Comparison of ENCODE assay signal across 10 cellular contexts in genomic region chr7:66696774-66697191, GRCh38. TPM values are rescaled to one million over a fixed set of nuclear protein-coding genes. Genes with fewer than 3 reads are reported as not detected.
DNase-seq lines count a peak whose midpoint lies in the region; ATAC-seq and TF ChIP-seq lines count a peak whose summit lies in the region.
"Had no signal": no experiment of that assay in that cellular context is flagged by ENCODE, and none has a peak within 500 bp of the region (broad histone marks: within the 10 kb centered on the region; RNA-seq: fewer than 3 reads in every experiment).

No MANE protein-coding gene starts in this region.

- H3K9me3 ChIP-seq in SJCRH30 (replicated peaks) = no peaks in the 10 kb centered on the region

- no peaks in the 10 kb centered on the region for H3K4me1 ChIP-seq in SJCRH30
- peaks cover 3% of the 10 kb centered on the region for H3K4me1 ChIP-seq in foreskin keratinocyte

- H3K4me3 ChIP-seq in AG10803 (ENCODE audit: low read length) = no peak overlapping the region
- no peak overlapping the region for H3K4me3 ChIP-seq in H7 (ENCODE audit: insufficient read depth, low read depth, low read length)
- no peak overlapping the region for H3K4me3 ChIP-seq in SJCRH30
- H3K4me3 ChIP-seq: smooth muscle cell had no signal

- no peak for TF ChIP-seq CTCF in AG10803 (conservative IDR thresholded peaks at IDR 0.05; ENCODE audit: low read length)
- peak; percentile 49 for TF ChIP-seq CTCF in foreskin keratinocyte (conservative IDR thresholded peaks at IDR 0.05)
- TF ChIP-seq CTCF in GM10266 (IDR thresholded peaks at IDR 0.05; ENCODE audit: control insufficient read depth, insufficient read depth, low read depth, missing control alignments) = no peak

- H3K27ac ChIP-seq in SJCRH30 (no peak overlapping the region), foreskin keratinocyte (no peak overlapping the region)

- in situ Hi-C loops in G401 (cut with HindIII; ENCODE audit: low sequenced_read_pairs) = no loop called here

- no peaks in the 10 kb centered on the region; the same call in 1 of the 2 replicates for H3K36me3 ChIP-seq in H7 (replicated peaks; ENCODE audit: control insufficient read depth, insufficient read depth, low read length)
- no peaks in the 10 kb centered on the region for H3K36me3 ChIP-seq in SJCRH30

- H3K27me3 ChIP-seq in H7 (ENCODE audit: control insufficient read depth, insufficient read depth, low read length) (no peaks in the 10 kb centered on the region), SJCRH30 (no peaks in the 10 kb centered on the region), foreskin keratinocyte (no peaks in the 10 kb centered on the region)

- peak; percentile 61 for ATAC-seq in foreskin keratinocyte
- ATAC-seq: stimulated activated memory B cell treated with anti-CD40 and anti-IgM and Interleukin-4, amounts not matched to agents 10 μg/mL and 1 μg/mL and 100 μg/mL, for 72 hours had no signal

- DNase-seq in AG10803 (ENCODE audit: low read depth) (peak; percentile 41), H7 (peak; percentile 42), SJCRH30 (peak; percentile 76 to 78), foreskin keratinocyte (peak; percentile 51 to 78), G401 (ENCODE audit: low spot score) (no peak), GM10266 (ENCODE audit: extremely low spot score) (no peak), activated gamma-delta T cell (lab: John Stamatoyannopoulos, UW) (no peak)
- DNase-seq in stimulated activated CD4-positive, alpha-beta T cell treated with anti-CD3 and anti-CD28 coated beads, Interleukin-15, amount 100 ng/mL, for 24 hours = no peak

RNA-seq across cellular contexts. Expression of gene RABGEF1, which starts 43.8 kb away (rescaled TPM):
- total RNA-seq in H7 (2014; rRNA removed; shearing (Covaris generic)) = 16.6 and 21.7 TPM in 2 replicates
- total RNA-seq in SJCRH30 (2014; rRNA removed; shearing (Covaris generic)) = 24.7 and 26.7 TPM in 2 replicates
- 31.7 and 33.5 TPM in 2 replicates for total RNA-seq in foreskin keratinocyte
- 12.3 and 15.6 TPM in 2 replicates for polyA plus RNA-seq in foreskin keratinocyte
- 21.2 and 23.4 TPM in 2 replicates for total RNA-seq in G401 (2014; rRNA removed; shearing (Covaris generic))

Comparison
In these comparisons a context has a peak if more than half of its experiments do, and no peak if none do; other contexts are left out.
1. DNase-seq: peak in AG10803 (single experiment), H7 (single experiment), SJCRH30 (2 of 2) and foreskin keratinocyte (2 of 2); none in G401 (single experiment), stimulated activated CD4-positive, alpha-beta T cell treated with anti-CD3 and anti-CD28 coated beads, Interleukin-15, amount 100 ng/mL, for 24 hours (single experiment), GM10266 (single experiment) and activated gamma-delta T cell (single experiment).